Comparison of ENCODE assay signal across 8 cellular contexts in the genomic region with DNA sequence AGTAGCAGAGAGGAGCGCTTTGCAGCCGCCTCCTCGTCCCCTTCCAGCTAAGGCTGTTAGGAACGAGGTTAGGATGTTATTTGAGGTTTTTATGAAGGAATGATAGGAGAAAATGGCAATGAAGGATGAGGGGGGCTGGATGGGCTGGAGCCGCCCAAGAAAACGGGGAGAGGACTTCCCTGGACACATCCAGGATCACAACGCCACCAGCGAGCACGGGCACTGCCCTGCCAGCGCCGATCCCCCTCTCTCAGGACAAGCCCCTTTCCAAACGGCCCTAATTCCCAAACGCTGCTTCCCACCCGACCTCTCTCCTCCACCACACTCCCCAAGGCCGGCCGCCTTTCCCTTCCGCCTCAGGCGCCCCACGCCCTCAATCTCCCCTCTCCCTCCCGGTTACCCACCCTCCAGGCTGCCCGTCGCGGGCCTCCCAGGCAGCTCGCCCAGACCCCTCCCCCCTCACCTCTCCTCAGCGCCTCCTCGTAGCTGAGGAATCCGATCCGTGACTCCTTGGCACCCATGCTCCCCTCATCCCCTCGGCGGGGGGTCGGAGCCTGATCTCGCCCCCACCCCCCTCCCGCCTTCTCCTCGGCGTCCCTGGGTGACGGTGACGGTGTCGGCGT. TPM values are rescaled to one million over a fixed set of nuclear protein-coding genes. Genes with fewer than 3 reads are reported as not detected.
DNase-seq lines count a peak whose midpoint lies in the region; ATAC-seq and TF ChIP-seq lines count a peak whose summit lies in the region.

No MANE protein-coding gene starts in this region.

- peak overlapping the region; percentile 89 for H3K27ac ChIP-seq in CD8-positive, alpha-beta T cell (ENCODE audit: low read depth, low read length)
- peak overlapping the region; percentile 3 for H3K27ac ChIP-seq in iPS DF 6.9 (ENCODE audit: low read length)

- no peak for TF ChIP-seq CTCF in CD8-positive, alpha-beta T cell (IDR thresholded peaks at IDR 0.05)

- H3K4me2 ChIP-seq in skeletal muscle satellite cell (ENCODE audit: low read length) = peak overlapping the region; percentile 84

- H3K36me3 ChIP-seq in CD8-positive, alpha-beta T cell (ENCODE audit: insufficient read depth, low read length) = no peaks in the 10 kb centered on the region
- H3K36me3 ChIP-seq in iPS DF 6.9 (ENCODE audit: control insufficient read depth, insufficient read depth, low read length) (no peaks in the 10 kb centered on the region), skeletal muscle satellite cell (ENCODE audit: insufficient read depth, low read length) (no peaks in the 10 kb centered on the region)

- H3K4me1 Mint-ChIP-seq in CD8-positive, alpha-beta T cell (ENCODE audit: low read depth) = peaks cover 42% of the 10 kb centered on the region

- H3K9me3 ChIP-seq in CD8-positive, alpha-beta T cell (ENCODE audit: low read length) = no peaks in the 10 kb centered on the region
- H3K9me3 ChIP-seq in iPS DF 6.9 (ENCODE audit: control insufficient read depth, insufficient read depth, low read length) (no peaks in the 10 kb centered on the region), skeletal muscle satellite cell (replicated peaks; ENCODE audit: low read length) (no peaks in the 10 kb centered on the region)

- intact Hi-C loops in CD8-positive, alpha-beta T cell (cut with DNase I, micrococcal nuclease) = loop anchor here (1.0 to 10.0 kb wide), 12 partner anchors 29 to 1673 kb away; a partner anchor contains a TSS

- no peaks in the 10 kb centered on the region for H3K27me3 ChIP-seq in CD8-positive, alpha-beta T cell (ENCODE audit: insufficient read depth, low read length)
- H3K27me3 ChIP-seq in iPS DF 6.9 (ENCODE audit: control insufficient read depth, insufficient read depth, low read length) = no peaks in the 10 kb centered on the region
- no peaks in the 10 kb centered on the region for H3K27me3 ChIP-seq in skeletal muscle satellite cell (ENCODE audit: control insufficient read depth, insufficient read depth, low read length)

- CTCF ChIA-PET in CD8-positive, alpha-beta T cell (lab: Charles Lee) = interaction anchor here (1.8 kb wide), 2 partner anchors 9 to 13 kb away, joined by 6 to 7 read pairs; no protein-coding TSS in a partner anchor

- 100% methylated on average over 1 of the region's 39 CpGs for WGBS in iPS DF 6.9 (ENCODE audit: insufficient coverage, insufficient read length)

- DNase-seq in CD8-positive, alpha-beta T cell = no peak
- DNase-seq in activated naive CD4-positive, alpha-beta T cell treated with anti-CD3 and anti-CD28 coated beads, Interleukin-2, amount 50 U/mL, for 72 hours (ENCODE audit: low spot score in 2 of 2) = peak in 1 of 2 donors; percentile 57
- no peak for DNase-seq in iPS DF 6.9 (ENCODE audit: low read depth, low spot score)
- DNase-seq in 8988T = no peak
- DNase-seq in EL = no peak

- H3K36me3 Mint-ChIP-seq in CD8-positive, alpha-beta T cell = peaks cover 10% of the 10 kb centered on the region
- H3K36me3 Mint-ChIP-seq in activated naive CD4-positive, alpha-beta T cell treated with anti-CD3 and anti-CD28 coated beads, Interleukin-2, amount 50 U/mL, for 72 hours = peaks cover 9 to 12% of the 10 kb centered on the region in 2 donors

- peak; percentile 35 for ATAC-seq in CD8-positive, alpha-beta T cell
- ATAC-seq in GM19455 (IDR thresholded peaks at IDR 0.05; ENCODE audit: unreplicated experiment) (peak; percentile 33), HG03521 (IDR thresholded peaks at IDR 0.05; ENCODE audit: unreplicated experiment) (peak; percentile 21)
- ATAC-seq in activated naive CD4-positive, alpha-beta T cell treated with anti-CD3 and anti-CD28 coated beads, Interleukin-2, amount 50 U/mL, for 72 hours = peak; percentile 34 to 46

- no peaks in the 10 kb centered on the region for H3K9me3 Mint-ChIP-seq in CD8-positive, alpha-beta T cell
- no peaks in the 10 kb centered on the region for H3K9me3 Mint-ChIP-seq in activated naive CD4-positive, alpha-beta T cell treated with anti-CD3 and anti-CD28 coated beads, Interleukin-2, amount 50 U/mL, for 72 hours

- peak overlapping the region; percentile 86 for H3K4me3 ChIP-seq in CD8-positive, alpha-beta T cell (ENCODE audit: low read depth, low read length)
- H3K4me3 ChIP-seq in iPS DF 6.9 (ENCODE audit: low read length) (peak overlapping the region; percentile 96), skeletal muscle satellite cell (ENCODE audit: low read length) (peak overlapping the region; percentile 77)

- peak overlapping the region; percentile 92 for H3K9ac ChIP-seq in skeletal muscle satellite cell (ENCODE audit: low read depth, low read length)

- no peaks in the 10 kb centered on the region for H3K27me3 Mint-ChIP-seq in CD8-positive, alpha-beta T cell (ENCODE audit: low read depth)

- peak overlapping the region; percentile 95 for H3K4me3 Mint-ChIP-seq in CD8-positive, alpha-beta T cell

- peak overlapping the region; percentile 93 for H3K27ac Mint-ChIP-seq in CD8-positive, alpha-beta T cell
- H3K27ac Mint-ChIP-seq in activated naive CD4-positive, alpha-beta T cell treated with anti-CD3 and anti-CD28 coated beads, Interleukin-2, amount 50 U/mL, for 72 hours = peak overlapping the region; percentile 93 to 96

- H3K4me1 ChIP-seq in CD8-positive, alpha-beta T cell (ENCODE audit: insufficient read depth, low read length) = peaks cover 18% of the 10 kb centered on the region
- H3K4me1 ChIP-seq in iPS DF 6.9 (ENCODE audit: control insufficient read depth, insufficient read depth, low read length) = no peaks in the 10 kb centered on the region; the same call in 1 of the 2 replicates
- H3K4me1 ChIP-seq in skeletal muscle satellite cell (ENCODE audit: control insufficient read depth, insufficient read depth, low read length) = peaks cover 8% of the 10 kb centered on the region

- POLR2A ChIA-PET in CD8-positive, alpha-beta T cell (lab: Charles Lee) = interaction anchor here (1.1 to 2.4 kb wide), 5 partner anchors 8 to 286 kb away, joined by 3 to 9 read pairs (median 4); a partner anchor contains a TSS

RNA-seq across cellular contexts. Expression of a gene that starts 0.4 kb away (rescaled TPM):
- 10 to 100 TPM; 24.7 to 26.3 TPM for total RNA-seq in CD8-positive, alpha-beta T cell
- 10 to 100 TPM; 42.6 to 51.5 TPM for total RNA-seq in activated naive CD4-positive, alpha-beta T cell treated with anti-CD3 and anti-CD28 coated beads, Interleukin-2, amount 50 U/mL, for 72 hours
- total RNA-seq in skeletal muscle satellite cell (2012; rRNA removed) = 24.9 and 46.9 TPM in 2 replicates

RNA-seq across cellular contexts. Expression of a gene that starts 30.8 kb away (rescaled TPM):
- not detected for total RNA-seq in CD8-positive, alpha-beta T cell
- total RNA-seq in activated naive CD4-positive, alpha-beta T cell treated with anti-CD3 and anti-CD28 coated beads, Interleukin-2, amount 50 U/mL, for 72 hours = 1 to 10 TPM in 1 of 2 donors, under 1 TPM in 1; 0.41 to 2.7 TPM
- not detected in 2 replicates for total RNA-seq in skeletal muscle satellite cell (2012; rRNA removed)
